ENCODE assay signal across 8 cellular contexts in genomic region chrX:13653022-13653693, GRCh38. TPM values are rescaled to one million over a fixed set of nuclear protein-coding genes. Genes with fewer than 3 reads are reported as not detected.
DNase-seq lines count a peak whose midpoint lies in the region; ATAC-seq and TF ChIP-seq lines count a peak whose summit lies in the region.

TSS of gene TCEANC (plus strand) at chrX:13653141. CDS start at chrX:13662509, 9,368 bp downstream.

- H3K9me3 Mint-ChIP-seq in activated B cell treated with CpG ODN at 0.5 μM for 24 hours (no peaks in the 10 kb centered on the region), immature natural killer cell (peaks cover 0 to 2% (median 0%) of the 10 kb centered on the region in 6 donors)

- H3K27me3 Mint-ChIP-seq in activated B cell treated with CpG ODN at 0.5 μM for 24 hours (no peaks in the 10 kb centered on the region), immature natural killer cell (ENCODE audit: low read depth in 3 of 3) (peaks cover 0 to 8% (median 0%) of the 10 kb centered on the region in 3 donors)

- H3K9me3 ChIP-seq in smooth muscle cell (replicated peaks; ENCODE audit: low read depth) = no peaks in the 10 kb centered on the region

- POLR2A ChIA-PET in activated B cell treated with CpG ODN at 0.5 μM for 24 hours (lab: Charles Lee) = interaction anchor here (0.6 to 2.0 kb wide), 10 partner anchors 36 to 680 kb away, joined by 3 to 12 read pairs (median 4); partner anchors contain the start of genes GEMIN8, OFD1, RAB9A and TRAPPC2

- in situ Hi-C loops in GM18951 (cut with MboI; ENCODE audit: low sequenced_read_pairs, unreplicated experiment) = loop anchor here (5.0 to 10.0 kb wide), 2 partner anchors 141 to 372 kb away; partner anchors contain the start of gene GEMIN8

- H3K4me3 Mint-ChIP-seq in activated B cell treated with CpG ODN at 0.5 μM for 24 hours (peak within 1 kb of the TSS; percentile 91), immature natural killer cell (peak within 1 kb of the TSS; percentile 93 to 95 (median 94))

- no peaks in the 10 kb centered on the region for H3K27me3 ChIP-seq in smooth muscle cell (ENCODE audit: low read depth)

- peak within 1 kb of the TSS; percentile 81 for H3K4me2 ChIP-seq in smooth muscle cell

- H3F3A ChIP-seq in smooth muscle cell (ENCODE audit: low read depth) = no peaks in the 10 kb centered on the region

- peak; percentile 92 for DNase-seq in AG09309 (ENCODE audit: low read depth)
- DNase-seq in NCI-H345 (lab: John Stamatoyannopoulos, UW) = peak; percentile 96
- peak; percentile 79 for DNase-seq in activated B cell treated with CpG ODN at 0.5 μM for 24 hours
- DNase-seq in central memory CD4-positive, alpha-beta T cell = peak; percentile 96
- peak; percentile 95 to 96 (median 95) for DNase-seq in immature natural killer cell
- DNase-seq in smooth muscle cell (lab: John Stamatoyannopoulos, UW; ENCODE audit: unreplicated experiment) = peak; percentile 68

- intact Hi-C loops in activated B cell treated with CpG ODN at 0.5 μM for 24 hours (cut with micrococcal nuclease) = loop anchor here (1.0 to 5.0 kb wide), 6 partner anchors 81 to 1682 kb away; partner anchors contain the start of genes OFD1, PIGA, PRPS2 and TRAPPC2

- peak within 1 kb of the TSS; percentile 67 for H3K9ac ChIP-seq in smooth muscle cell (ENCODE audit: low read depth)

- H2AFZ ChIP-seq in smooth muscle cell (ENCODE audit: low read depth) = peak within 1 kb of the TSS; percentile 11

- TF ChIP-seq CTCF in AG09309 (IDR thresholded peaks at IDR 0.05; ENCODE audit: control insufficient read depth, insufficient read depth, low read depth, low read length, missing control alignments) (no peak), activated B cell treated with CpG ODN at 0.5 μM for 24 hours (IDR thresholded peaks at IDR 0.05) (no peak), smooth muscle cell (IDR thresholded peaks at IDR 0.05; ENCODE audit: borderline replicate concordance, insufficient read depth, poor library complexity, severe bottlenecking) (no peak)

- H3K79me2 ChIP-seq in smooth muscle cell (ENCODE audit: low read depth) = no peaks in the 10 kb centered on the region

- H3K4me1 Mint-ChIP-seq in activated B cell treated with CpG ODN at 0.5 μM for 24 hours = peaks cover 13% of the 10 kb centered on the region
- peaks cover 20 to 36% of the 10 kb centered on the region in 2 donors for H3K4me1 Mint-ChIP-seq in immature natural killer cell

- H3K27ac ChIP-seq in smooth muscle cell (ENCODE audit: low read depth) = peak within 1 kb of the TSS; percentile 84

- peak; percentile 81 for TF ChIP-seq POLR2A in GM18951 (IDR thresholded peaks at IDR 0.05; ENCODE audit: extremely low read depth, insufficient read depth, insufficient read length)

- no peaks in the 10 kb centered on the region for H3K4me1 ChIP-seq in smooth muscle cell (ENCODE audit: low read depth)

- H4K20me1 ChIP-seq in smooth muscle cell (ENCODE audit: low read depth) = no peaks in the 10 kb centered on the region

- peaks cover 18% of the 10 kb centered on the region for H3K36me3 Mint-ChIP-seq in activated B cell treated with CpG ODN at 0.5 μM for 24 hours (ENCODE audit: low read depth)
- peaks cover 3 to 14% (median 13%) of the 10 kb centered on the region in 3 donors for H3K36me3 Mint-ChIP-seq in immature natural killer cell

- peak; percentile 94 for ATAC-seq in HG03175 (IDR thresholded peaks at IDR 0.05; ENCODE audit: unreplicated experiment)
- ATAC-seq in activated B cell treated with CpG ODN at 0.5 μM for 24 hours (ENCODE audit: low read depth) = peak; percentile 93

- H3K27ac Mint-ChIP-seq in activated B cell treated with CpG ODN at 0.5 μM for 24 hours (peak within 1 kb of the TSS; percentile 91), immature natural killer cell (peak within 1 kb of the TSS; percentile 94 to 98 (median 96))

- WGBS in smooth muscle cell (ENCODE audit: low lambda C conversion rate) = 38% methylated on average over 46 of the region's 46 CpGs

- CTCF ChIA-PET in activated B cell treated with CpG ODN at 0.5 μM for 24 hours (lab: Charles Lee) = interaction anchor here (1.4 kb wide), 1 partner anchor 81 kb away, joined by 4 read pairs; the partner anchor contains the start of genes OFD1 and TRAPPC2

- H3K4me3 ChIP-seq in AG09309 (ENCODE audit: control insufficient read depth, low read depth, low read length) = peak within 1 kb of the TSS; percentile 82
- H3K4me3 ChIP-seq in smooth muscle cell = peak within 1 kb of the TSS; percentile 47

- H3K36me3 ChIP-seq in smooth muscle cell (ENCODE audit: low read depth) = no peaks in the 10 kb centered on the region

RNA-seq across cellular contexts. Expression of gene TCEANC, which starts in this region (rescaled TPM):
- total RNA-seq in activated B cell treated with CpG ODN at 0.5 μM for 24 hours (5.1 and 5.9 TPM in 2 replicates), smooth muscle cell (2.5 and 2.6 TPM in 2 replicates)
- polyA plus RNA-seq in immature natural killer cell (10 to 100 TPM in 1 of 3 donors, 1 to 10 TPM in 2; 5.8 to 10.8 (median 7.1) TPM), smooth muscle cell (1.2 and 1.9 TPM in 2 replicates)

Comparison
In these comparisons a context has a peak if more than half of its experiments do, and no peak if none do; other contexts are left out.
1. Peak in every context shown above with its lines: DNase-seq, ATAC-seq, H3K4me3 ChIP-seq and H3K27ac ChIP-seq.